Comparison of ENCODE assay signal across 24 cellular contexts in the genomic region with DNA sequence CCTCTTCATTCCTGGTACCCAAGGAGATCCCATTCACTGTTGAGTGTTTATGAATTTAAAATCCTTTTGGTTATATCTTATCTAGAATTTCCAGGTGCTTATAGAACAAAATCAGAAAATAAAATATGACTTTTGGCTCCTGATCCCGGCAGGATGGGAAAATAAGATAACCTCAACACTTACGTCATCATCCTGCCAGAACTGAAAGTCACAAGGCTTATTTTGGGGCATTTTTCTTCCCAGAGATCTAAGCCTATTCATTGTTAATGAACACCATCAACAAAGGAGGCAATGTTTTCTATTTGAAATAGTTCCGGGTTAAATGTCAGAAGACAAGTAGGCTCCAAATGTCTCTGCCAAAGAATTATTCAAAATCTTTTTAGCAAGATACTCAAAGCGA.
"Had no signal": no experiment of that assay in that cellular context is flagged by ENCODE, and none has a peak within 500 bp of the region (broad histone marks: within the 10 kb centered on the region; RNA-seq: fewer than 3 reads in every experiment).

No MANE protein-coding gene starts in this region.

- H3K4me2 ChIP-seq: neural progenitor cell had no signal

- H3K4me3 ChIP-seq: coronary artery, esophagus muscularis mucosa, gastroesophageal sphincter, heart right ventricle, lower lobe of right lung, mucosa of descending colon, neural progenitor cell, right atrium auricular region, sigmoid colon, stomach, thyroid gland, vagina had no signal

- H3K27me3 ChIP-seq: esophagus muscularis mucosa, gastroesophageal sphincter, heart right ventricle, neural progenitor cell, right atrium auricular region, sigmoid colon, stomach, thyroid gland, vagina had no signal

- H3K4me1 ChIP-seq: esophagus muscularis mucosa, gastroesophageal sphincter, heart right ventricle, lower lobe of right lung, parathyroid adenoma, right atrium auricular region, sigmoid colon, stomach, thyroid gland, vagina had no signal

- H3K36me3 ChIP-seq: esophagus muscularis mucosa, gastroesophageal sphincter, heart right ventricle, lower lobe of right lung, neural progenitor cell, right atrium auricular region, sigmoid colon, stomach, thyroid gland, vagina had no signal

- H3K27ac ChIP-seq: coronary artery, esophagus muscularis mucosa, gastroesophageal sphincter, heart right ventricle, lower lobe of right lung, neural progenitor cell, parathyroid adenoma, right atrium auricular region, sigmoid colon, stomach, thyroid gland, vagina had no signal

- H3K79me2 ChIP-seq: parathyroid adenoma had no signal

- ATAC-seq: gastroesophageal sphincter; heart right ventricle; left ventricle myocardium superior; lower lobe of right lung; mucosa of descending colon; natural killer cell treated with Interleukin-12 subunit alpha and Interleukin-12 subunit beta and Interleukin-15 and Interleukin-18, amount 100 ng/mL, for 72 hours; stimulated activated effector memory CD8-positive, alpha-beta T cell treated with anti-CD3 and anti-CD28 coated beads, Interleukin-12 subunit alpha, Interleukin-12 subunit beta, amount 100 ng/mL, for 72 hours had no signal

- H3K9ac ChIP-seq: neural progenitor cell, parathyroid adenoma had no signal

- H2AFZ ChIP-seq: neural progenitor cell, parathyroid adenoma had no signal

- H3K9me3 ChIP-seq: gastroesophageal sphincter, lower lobe of right lung, mucosa of descending colon, right atrium auricular region, sigmoid colon, thyroid gland, vagina had no signal

- DNase-seq: glutamatergic neuron; heart right ventricle; hypothalamus; immature natural killer cell; left ventricle myocardium superior; lower lobe of right lung; mucosa of descending colon; naive B cell; sigmoid colon; stimulated activated CD4-positive, alpha-beta T cell treated with anti-CD3 and anti-CD28 coated beads, Interleukin-2, amount 100 ng/mL, for 24 hours; stimulated activated CD4-positive, alpha-beta T cell treated with anti-CD3 and anti-CD28 coated beads, Interleukin-4, amount 100 ng/mL, for 24 hours; stimulated activated naive CD4-positive, alpha-beta T cell treated with Interleukin-2 at 50 U/mL for 16 hours; stomach; thyroid gland had no signal

- FAIRE-seq: keratinocyte had no signal
